10 cellular contexts compared by ENCODE assay signal in genomic region chr17:7577327-7578199, GRCh38. TPM values are rescaled to one million over a fixed set of nuclear protein-coding genes. Genes with fewer than 3 reads are reported as not detected.
DNase-seq lines count a peak whose midpoint lies in the region; ATAC-seq, FAIRE-seq and TF ChIP-seq lines count a peak whose summit lies in the region.
"Had no signal": no experiment of that assay in that cellular context is flagged by ENCODE, and none has a peak within 500 bp of the region (broad histone marks: within the 10 kb centered on the region; RNA-seq: fewer than 3 reads in every experiment).

No MANE protein-coding gene starts in this region.

- H3K9me3 ChIP-seq in A673 (ENCODE audit: low read depth, low read length, poor library complexity, severe bottlenecking) (no peaks in the 10 kb centered on the region), HEK293 (ENCODE audit: control insufficient read depth, insufficient read depth, low read depth, low read length) (no peaks in the 10 kb centered on the region), astrocyte (ENCODE audit: insufficient read depth, low read depth, low read length) (no peaks in the 10 kb centered on the region)
- no peaks in the 10 kb centered on the region for H3K9me3 ChIP-seq in naive thymus-derived CD4-positive, alpha-beta T cell (ENCODE audit: control insufficient read depth in 2 of 3, low read length in 3 of 3)

- TSS peak; percentile 14 for BruUV-seq in A673 (replicated peaks; lab: Mats Ljungman, UMichigan)

- H3K9ac ChIP-seq in astrocyte (ENCODE audit: low read length): peak overlapping the region; percentile 19

- peaks cover 56% of the 10 kb centered on the region for H3K4me1 ChIP-seq in A673 (ENCODE audit: insufficient read depth, low read length, poor library complexity, severe bottlenecking)
- peaks cover 3% of the 10 kb centered on the region; the same call in 1 of the 2 replicates for H3K4me1 ChIP-seq in HEK293 (ENCODE audit: control insufficient read depth, insufficient read depth, low read length)
- peaks cover 40% of the 10 kb centered on the region for H3K4me1 ChIP-seq in astrocyte (ENCODE audit: insufficient read depth, low read length)
- H3K4me1 ChIP-seq in naive thymus-derived CD4-positive, alpha-beta T cell (ENCODE audit: control insufficient read depth in 2 of 2, insufficient read depth in 2 of 2, low read length in 2 of 2): peaks cover 32 to 37% of the 10 kb centered on the region in 2 donors

- H3K36me3 ChIP-seq in A673 (ENCODE audit: insufficient read depth, low read length, poor library complexity, severe bottlenecking): peaks cover 73% of the 10 kb centered on the region
- H3K36me3 ChIP-seq in HEK293 (ENCODE audit: control insufficient read depth in 2 of 2, insufficient read depth in 1 of 2, low read length in 2 of 2): peaks cover 39 to 86% of the 10 kb centered on the region in 2 experiments
- peaks cover 51% of the 10 kb centered on the region for H3K36me3 ChIP-seq in astrocyte (ENCODE audit: insufficient read depth, low read length)
- peaks cover 37 to 64% (median 45%) of the 10 kb centered on the region in 3 experiments for H3K36me3 ChIP-seq in naive thymus-derived CD4-positive, alpha-beta T cell (ENCODE audit: control insufficient read depth in 2 of 3, insufficient read depth in 3 of 3, low read length in 3 of 3)

- peaks cover 48% of the 10 kb centered on the region for H3K36me3 Mint-ChIP-seq in astrocyte (ENCODE audit: low read depth, unreplicated experiment)
- H3K36me3 Mint-ChIP-seq in naive thymus-derived CD4-positive, alpha-beta T cell: peaks cover 3 to 61% (median 35%) of the 10 kb centered on the region in 5 donors

- no peaks in the 10 kb centered on the region for H3K9me3 Mint-ChIP-seq in astrocyte (ENCODE audit: unreplicated experiment)
- peaks cover 0 to 14% (median 0%) of the 10 kb centered on the region in 11 donors for H3K9me3 Mint-ChIP-seq in naive thymus-derived CD4-positive, alpha-beta T cell

- no peak for DNase-seq in A673 (ENCODE audit: low spot score)
- DNase-seq in astrocyte (ENCODE audit: low read depth): no peak
- DNase-seq in naive thymus-derived CD4-positive, alpha-beta T cell: no peak
- no peak for DNase-seq in SW480 (ENCODE audit: low spot score)
- no peak for DNase-seq in islet precursor cell
- no peak for DNase-seq in NCI-H524 (lab: John Stamatoyannopoulos, UW)
- DNase-seq in effector CD4-positive, alpha-beta T cell: no peak
- DNase-seq: NCI-H2029, SHP77 treated with DMSO at 0.1 percent for 48 hours had no signal

- H3K27me3 Mint-ChIP-seq in astrocyte (ENCODE audit: low read depth, unreplicated experiment): no peaks in the 10 kb centered on the region
- peaks cover 0 to 5% (median 0%) of the 10 kb centered on the region in 5 donors for H3K27me3 Mint-ChIP-seq in naive thymus-derived CD4-positive, alpha-beta T cell

- peak overlapping the region; percentile 6 for H3K4me2 ChIP-seq in astrocyte (ENCODE audit: low read length)

- H3K79me2 ChIP-seq in astrocyte (ENCODE audit: insufficient read depth, low read length): peaks cover 76% of the 10 kb centered on the region

- CTCF ChIA-PET in A673 (lab: Charles Lee): interaction anchor here (0.9 kb wide), 1 partner anchor 17 kb away, joined by 3 read pairs; no protein-coding TSS in a partner anchor
- CTCF ChIA-PET in HEK293 (lab: Yijun Ruan, JAX): interaction anchor here (0.9 to 1.1 kb wide), 3 partner anchors 10 to 110 kb away, joined by 3 to 5 read pairs (median 3); partner anchors contain the start of gene TP53
- CTCF ChIA-PET in naive thymus-derived CD4-positive, alpha-beta T cell (lab: Charles Lee): no interaction called here

- no peak overlapping the region for H2AFZ ChIP-seq in astrocyte (ENCODE audit: low read depth, low read length)

- ATAC-seq in naive thymus-derived CD4-positive, alpha-beta T cell: no peak

- H3K4me3 ChIP-seq in A673 (ENCODE audit: low read depth, low read length, poor library complexity, severe bottlenecking): no peak overlapping the region
- H3K4me3 ChIP-seq in HEK293 (ENCODE audit: low read depth, low read length): no peak overlapping the region
- H3K4me3 ChIP-seq in astrocyte (ENCODE audit: insufficient read depth, low read depth, low read length): no peak overlapping the region
- H3K4me3 ChIP-seq in naive thymus-derived CD4-positive, alpha-beta T cell (ENCODE audit: low read length): no peak overlapping the region

- POLR2A ChIA-PET in A673 (lab: Charles Lee; ENCODE audit: low non-redundant PET) (no interaction called here), HEK293 (lab: Yijun Ruan, JAX) (interaction anchor here (2.7 to 3.7 kb wide), 2 partner anchors 50 to 109 kb away, joined by 9 to 50 read pairs; partner anchors contain the start of genes SAT2, TP53 and WRAP53)
- POLR2A ChIA-PET in naive thymus-derived CD4-positive, alpha-beta T cell (lab: Charles Lee): interaction anchor here (8.2 kb wide), 1 partner anchor 109 kb away, joined by 70 read pairs; the partner anchor contains the start of genes TP53 and WRAP53

- peaks cover 79% of the 10 kb centered on the region for H4K20me1 ChIP-seq in astrocyte (ENCODE audit: insufficient read depth, low read length)

- H3K27ac Mint-ChIP-seq in astrocyte (ENCODE audit: unreplicated experiment): peak overlapping the region; percentile 83
- H3K27ac Mint-ChIP-seq in naive thymus-derived CD4-positive, alpha-beta T cell: peak overlapping the region in 7 of 9 donors; percentile 22 to 90 (median 69)

- no peak for FAIRE-seq in astrocyte (lab: Jason Lieb, UNC)

- H3K4me1 Mint-ChIP-seq in astrocyte (ENCODE audit: low read depth, unreplicated experiment): peaks cover 56% of the 10 kb centered on the region
- peaks cover 24 to 82% (median 74%) of the 10 kb centered on the region in 7 donors for H3K4me1 Mint-ChIP-seq in naive thymus-derived CD4-positive, alpha-beta T cell

- intact Hi-C loops in A673 (cut with micrococcal nuclease; ENCODE audit: unreplicated experiment): no loop called here
- intact Hi-C loops in naive thymus-derived CD4-positive, alpha-beta T cell (cut with micrococcal nuclease): loop anchor here in 1 of 2 donors (10.0 kb wide), 2 partner anchors 553 to 577 kb away; partner anchors contain the start of genes BCL6B and PER1

- H3K27me3 ChIP-seq in A673 (replicated peaks; ENCODE audit: insufficient read depth, low read depth, low read length, poor library complexity) (no peaks in the 10 kb centered on the region), astrocyte (ENCODE audit: insufficient read depth, low read length) (no peaks in the 10 kb centered on the region)
- H3K27me3 ChIP-seq in naive thymus-derived CD4-positive, alpha-beta T cell (ENCODE audit: control insufficient read depth in 2 of 2, insufficient read depth in 2 of 2, low read length in 2 of 2): no peaks in the 10 kb centered on the region

- TF ChIP-seq CTCF in A673 (conservative IDR thresholded peaks at IDR 0.05; ENCODE audit: low read depth, low read length): no peak
- no peak for TF ChIP-seq CTCF in HEK293 (tag by site-specific recombination; IDR thresholded peaks at IDR 0.05)
- no peak for TF ChIP-seq CTCF in astrocyte (IDR thresholded peaks at IDR 0.05; ENCODE audit: insufficient read depth, low read depth, low read length)

- H3K27ac ChIP-seq in A673 (ENCODE audit: low read depth, low read length, poor library complexity, severe bottlenecking) (no peak overlapping the region), HEK293 (ENCODE audit: extremely low read depth, low read depth, low read length) (peak overlapping the region; percentile 7), astrocyte (ENCODE audit: low read depth, low read length) (no peak overlapping the region)
- no peak overlapping the region for H3K27ac ChIP-seq in naive thymus-derived CD4-positive, alpha-beta T cell (ENCODE audit: low read depth, low read length)

- peak overlapping the region; percentile 97 for H3K4me3 Mint-ChIP-seq in astrocyte (ENCODE audit: unreplicated experiment)
- H3K4me3 Mint-ChIP-seq in naive thymus-derived CD4-positive, alpha-beta T cell: peak overlapping the region in 4 of 10 donors; percentile 7 to 34 (median 16)

TF ChIP-seq in HEK293, 187 proteins besides CTCF, POLR2A, EP300 and RAD21 (continues in another document):
- TF ChIP-seq ZNF184 (tag by site-specific recombination; IDR thresholded peaks at IDR 0.05): no peak
- no peak for TF ChIP-seq ZNF292 (tag by site-specific recombination; IDR thresholded peaks at IDR 0.05; ENCODE audit: borderline replicate concordance, low read depth)
- TF ChIP-seq ZNF423 (tag by site-specific recombination; IDR thresholded peaks at IDR 0.05): no peak
- 0 out of 2 replicates have a peak, but pooled peaks have one; percentile 7 for TF ChIP-seq KLF8 (tag by site-specific recombination; IDR thresholded peaks at IDR 0.05)
- 0 out of 2 replicates have a peak, but pooled peaks have one; percentile 45 for TF ChIP-seq ZNF629 (tag by site-specific recombination; IDR thresholded peaks at IDR 0.05)
- no peak for TF ChIP-seq ZNF221 (tag by site-specific recombination; IDR thresholded peaks at IDR 0.05; ENCODE audit: borderline replicate concordance)

RNA-seq across cellular contexts. Expression of gene CD68, which starts 1.9 kb away (rescaled TPM):
- 1.6 and 1.8 TPM in 2 replicates for total RNA-seq in A673 (2021)
- total RNA-seq in astrocyte: 4.4 and 6.2 TPM in 2 replicates
- total RNA-seq in naive thymus-derived CD4-positive, alpha-beta T cell: 100 to 1,000 TPM in 1 of 5 experiments, 10 to 100 TPM in 2, 1 to 10 TPM in 2; 6.8 to 176 (median 18.8) TPM
- polyA plus RNA-seq in naive thymus-derived CD4-positive, alpha-beta T cell: under 1 TPM; 0.12 to 0.21 TPM

RNA-seq across cellular contexts. Expression of gene MPDU1, which starts 6.1 kb away (rescaled TPM):
- total RNA-seq in A673 (2021) (133 and 149 TPM in 2 replicates), astrocyte (44.6 and 51.2 TPM in 2 replicates)
- 10 to 100 TPM; 25.4 to 79.8 (median 31.4) TPM for total RNA-seq in naive thymus-derived CD4-positive, alpha-beta T cell
- 10 to 100 TPM; 39.1 to 52.3 TPM for polyA plus RNA-seq in naive thymus-derived CD4-positive, alpha-beta T cell

RNA-seq across cellular contexts. Expression of gene SOX15, which starts 12.3 kb away (rescaled TPM):
- total RNA-seq in A673 (2021) (0.87 and 1.3 TPM in 2 replicates), astrocyte (1.7 and 4.0 TPM in 2 replicates)
- total RNA-seq in naive thymus-derived CD4-positive, alpha-beta T cell: 1 to 10 TPM in 2 of 5 experiments, under 1 TPM in 3; 0.44 to 1.6 (median 0.56) TPM
- not detected for polyA plus RNA-seq in naive thymus-derived CD4-positive, alpha-beta T cell

RNA-seq across cellular contexts. Expression of gene SENP3, which starts 15.8 kb away (rescaled TPM):
- 113 and 122 TPM in 2 replicates for total RNA-seq in A673 (2021)
- total RNA-seq in astrocyte: 51.4 and 58.7 TPM in 2 replicates
- 10 to 100 TPM; 35.0 to 43.8 (median 40.8) TPM for total RNA-seq in naive thymus-derived CD4-positive, alpha-beta T cell
- polyA plus RNA-seq in naive thymus-derived CD4-positive, alpha-beta T cell: 10 to 100 TPM; 13.2 to 20.6 TPM

RNA-seq across cellular contexts. Expression of gene TNFSF13, which starts 19.0 kb away (rescaled TPM):
- total RNA-seq in A673 (2021): 0.69 and 0.74 TPM in 2 replicates
- 0.43 and 0.93 TPM in 2 replicates for total RNA-seq in astrocyte
- total RNA-seq in naive thymus-derived CD4-positive, alpha-beta T cell: 10 to 100 TPM in 1 of 5 experiments, 1 to 10 TPM in 4; 2.0 to 45.6 (median 4.4) TPM
- 1 to 10 TPM; 1.1 to 1.5 TPM for polyA plus RNA-seq in naive thymus-derived CD4-positive, alpha-beta T cell
